8 cellular contexts compared by ENCODE assay signal in genomic region chr2:36597532-36598377, GRCh38. TPM values are rescaled to one million over a fixed set of nuclear protein-coding genes. Genes with fewer than 3 reads are reported as not detected.
DNase-seq lines count a peak whose midpoint lies in the region; ATAC-seq and TF ChIP-seq lines count a peak whose summit lies in the region.

FEZ2 (minus strand) TSS chr2:36598168; CDS start chr2:36598142, 26 bp downstream.

- H3K4me1 ChIP-seq in CD8-positive, alpha-beta T cell (ENCODE audit: insufficient read depth, low read length) = peaks cover 6% of the 10 kb centered on the region
- no peaks in the 10 kb centered on the region for H3K4me1 ChIP-seq in endodermal cell (ENCODE audit: control insufficient read depth, insufficient read depth, low read length)
- no peaks in the 10 kb centered on the region for H3K4me1 ChIP-seq in mesendoderm (ENCODE audit: control insufficient read depth, low read depth, low read length)

- no peaks in the 10 kb centered on the region for H3K79me1 ChIP-seq in mesendoderm (ENCODE audit: low read length)

- H3K9ac ChIP-seq in endodermal cell (ENCODE audit: extremely low read depth, low read length, poor library complexity, severe bottlenecking) (peak within 1 kb of the TSS; percentile 50), mesendoderm (ENCODE audit: low read length) (peak within 1 kb of the TSS; percentile 83)

- peak; percentile 22 to 74 (median 53) for DNase-seq in CD8-positive, alpha-beta T cell
- DNase-seq in NOMO-1 treated with DMSO at 0.1 percent for 48 hours (lab: John Stamatoyannopoulos, UW; ENCODE audit: unreplicated experiment) = peak; percentile 74
- DNase-seq in activated CD8-positive, alpha-beta memory T cell treated with anti-CD3 and anti-CD28 coated beads, Interleukin-2, amount 50 U/mL, for 24 hours (ENCODE audit: extremely low read depth) = peak; percentile 25
- DNase-seq in endodermal cell = peak; percentile 96
- peak; percentile 92 for DNase-seq in mesendoderm
- peak; percentile 25 to 42 for DNase-seq in stimulated activated CD8-positive, alpha-beta memory T cell treated with anti-CD3 and anti-CD28 coated beads, Interleukin-15, amount 100 ng/mL, for 4 hours (ENCODE audit: low read depth in 2 of 2)

- H3K4ac ChIP-seq in mesendoderm (ENCODE audit: low read depth, low read length) = peak within 1 kb of the TSS; percentile 99

- WGBS in endodermal cell (ENCODE audit: insufficient coverage in 1 of 2, insufficient read length in 1 of 2), 2 experiments = 0% methylated on average over 81 of the region's 81 CpGs; no CpG with 5 or more reads in 1 of the 2 experiments
- no CpG with 5 or more reads among the region's 81 CpGs for WGBS in mesendoderm (ENCODE audit: extremely low coverage, insufficient coverage, low lambda C conversion rate)

- ATAC-seq in CD8-positive, alpha-beta T cell = peak; percentile 86
- peak; percentile 99 for ATAC-seq in GM19397 (IDR thresholded peaks at IDR 0.05; ENCODE audit: unreplicated experiment)
- ATAC-seq in HG03558 (IDR thresholded peaks at IDR 0.05; ENCODE audit: extremely low read depth, unreplicated experiment) = peak; percentile 98

- H3K23ac ChIP-seq in mesendoderm (ENCODE audit: low read length) = no peak within 1 kb of the TSS

- peak within 1 kb of the TSS; percentile 99 for H3K18ac ChIP-seq in mesendoderm (ENCODE audit: low read length)

- H3K9me3 ChIP-seq in CD8-positive, alpha-beta T cell (ENCODE audit: low read length) = no peaks in the 10 kb centered on the region
- no peaks in the 10 kb centered on the region for H3K9me3 ChIP-seq in endodermal cell (ENCODE audit: control insufficient read depth, low read length)

- intact Hi-C loops in CD8-positive, alpha-beta T cell (cut with DNase I, micrococcal nuclease) = no loop called here

- H3K79me2 ChIP-seq in mesendoderm (ENCODE audit: control insufficient read depth, insufficient read depth, low read length) = no peaks in the 10 kb centered on the region

- peak within 1 kb of the TSS; percentile 73 for H2BK120ac ChIP-seq in mesendoderm (ENCODE audit: low read depth, low read length)

- H3K36me3 Mint-ChIP-seq in CD8-positive, alpha-beta T cell = peaks cover 6% of the 10 kb centered on the region
- H3K36me3 Mint-ChIP-seq in endodermal cell (ENCODE audit: low read depth) = peaks cover 34% of the 10 kb centered on the region

- no peak within 1 kb of the TSS for H2BK5ac ChIP-seq in mesendoderm (ENCODE audit: low read length)

- H3K4me3 Mint-ChIP-seq in CD8-positive, alpha-beta T cell = peak within 1 kb of the TSS; percentile 96
- peak within 1 kb of the TSS; percentile 83 for H3K4me3 Mint-ChIP-seq in endodermal cell

- H4K5ac ChIP-seq in mesendoderm (ENCODE audit: low read length) = no peak within 1 kb of the TSS

- peaks cover 41% of the 10 kb centered on the region for H3K4me1 Mint-ChIP-seq in CD8-positive, alpha-beta T cell (ENCODE audit: low read depth)
- peaks cover 29% of the 10 kb centered on the region for H3K4me1 Mint-ChIP-seq in endodermal cell

- H2BK15ac ChIP-seq in mesendoderm (replicated peaks; ENCODE audit: low read depth) = no peak within 1 kb of the TSS

- H4K8ac ChIP-seq in mesendoderm (ENCODE audit: low read depth, low read length) = no peak within 1 kb of the TSS

- peak within 1 kb of the TSS; percentile 91 for H3K56ac ChIP-seq in mesendoderm (ENCODE audit: low read length)

- POLR2A ChIA-PET in CD8-positive, alpha-beta T cell (lab: Charles Lee) = no interaction called here

- no peaks in the 10 kb centered on the region for H3K27me3 ChIP-seq in CD8-positive, alpha-beta T cell (ENCODE audit: insufficient read depth, low read length)
- H3K27me3 ChIP-seq in endodermal cell (ENCODE audit: control insufficient read depth, insufficient read depth, low read length, poor library complexity, severe bottlenecking) = no peaks in the 10 kb centered on the region
- H3K27me3 ChIP-seq in mesendoderm (ENCODE audit: insufficient read depth, low read length, poor library complexity) = no peaks in the 10 kb centered on the region

- H3K27ac Mint-ChIP-seq in CD8-positive, alpha-beta T cell = peak within 1 kb of the TSS; percentile 85
- H3K27ac Mint-ChIP-seq in endodermal cell = peak within 1 kb of the TSS; percentile 60

- H3K27me3 Mint-ChIP-seq in CD8-positive, alpha-beta T cell (ENCODE audit: low read depth) = no peaks in the 10 kb centered on the region
- peaks cover 13% of the 10 kb centered on the region for H3K27me3 Mint-ChIP-seq in endodermal cell (ENCODE audit: insufficient read depth)

- no peak for TF ChIP-seq CTCF in CD8-positive, alpha-beta T cell (IDR thresholded peaks at IDR 0.05)
- peak; percentile 35 for TF ChIP-seq CTCF in endodermal cell (conservative IDR thresholded peaks at IDR 0.05)

- CTCF ChIA-PET in CD8-positive, alpha-beta T cell (lab: Charles Lee) = no interaction called here

- no peak within 1 kb of the TSS for H2AK5ac ChIP-seq in mesendoderm (ENCODE audit: low read length)

- H3K27ac ChIP-seq in CD8-positive, alpha-beta T cell (ENCODE audit: low read depth, low read length) = peak within 1 kb of the TSS; percentile 55
- H3K27ac ChIP-seq in endodermal cell (ENCODE audit: low read depth, low read length) (peak within 1 kb of the TSS; percentile 44), mesendoderm (ENCODE audit: low read depth, low read length) (peak within 1 kb of the TSS; percentile 86)

- H3K9me3 Mint-ChIP-seq in CD8-positive, alpha-beta T cell = no peaks in the 10 kb centered on the region
- H3K9me3 Mint-ChIP-seq in endodermal cell = no peaks in the 10 kb centered on the region

- H3K36me3 ChIP-seq in CD8-positive, alpha-beta T cell (ENCODE audit: insufficient read depth, low read length) = no peaks in the 10 kb centered on the region
- H3K36me3 ChIP-seq in endodermal cell (ENCODE audit: control insufficient read depth, insufficient read depth, low read length) (no peaks in the 10 kb centered on the region), mesendoderm (ENCODE audit: control insufficient read depth, insufficient read depth, low read length) (no peaks in the 10 kb centered on the region)

- peak within 1 kb of the TSS; percentile 90 for H3K4me2 ChIP-seq in mesendoderm (ENCODE audit: low read length)

- peak within 1 kb of the TSS; percentile 82 for H3K4me3 ChIP-seq in CD8-positive, alpha-beta T cell (ENCODE audit: low read depth, low read length)
- H3K4me3 ChIP-seq in endodermal cell (ENCODE audit: low read length) = peak within 1 kb of the TSS; percentile 91
- peak within 1 kb of the TSS; percentile 79 for H3K4me3 ChIP-seq in mesendoderm (ENCODE audit: low read length)

RNA-seq across cellular contexts. Expression of gene FEZ2, which starts in this region (rescaled TPM):
- total RNA-seq in CD8-positive, alpha-beta T cell = 1 to 10 TPM; 5.9 to 7.2 TPM
- 10 to 100 TPM; 30.0 to 37.3 TPM for total RNA-seq in endodermal cell
- 46.2 TPM for polyA plus RNA-seq in endodermal cell (2013, experiment 1 of 2)
- polyA plus RNA-seq in endodermal cell (2013, experiment 2 of 2) = 44.9 TPM
- 22.8 TPM for polyA plus RNA-seq in mesendoderm (2013, experiment 1 of 2)
- polyA plus RNA-seq in mesendoderm (2013, experiment 2 of 2) = 23.2 TPM

Comparison
In these comparisons a context has a peak if more than half of its experiments do, and no peak if none do; other contexts are left out.
1. Peak in every context shown above with its lines: DNase-seq, ATAC-seq, H3K4me3 ChIP-seq and H3K27ac ChIP-seq.
2. DNase-seq: peak in every context shown above with its lines; median percentile 96 in endodermal cell; 92 in mesendoderm; 74 in NOMO-1 treated with DMSO at 0.1 percent for 48 hours; 53 in CD8-positive, alpha-beta T cell; 34 in stimulated activated CD8-positive, alpha-beta memory T cell treated with anti-CD3 and anti-CD28 coated beads, Interleukin-15, amount 100 ng/mL, for 4 hours; 25 in activated CD8-positive, alpha-beta memory T cell treated with anti-CD3 and anti-CD28 coated beads, Interleukin-2, amount 50 U/mL, for 24 hours.